ENCODE assay signal across 1 cellular context in genomic region chr17:76716834-76717205, GRCh38.
TF ChIP-seq lines count a peak whose summit lies in the region.

No MANE protein-coding gene starts in this region.

TF ChIP-seq in HepG2, 621 proteins besides CTCF, POLR2A, EP300 and RAD21:
- no peak for TF ChIP-seq FOXP1 (IDR thresholded peaks at IDR 0.05)
- no peak for TF ChIP-seq FOXP1 (CRISPR knock-in tag; IDR thresholded peaks at IDR 0.05)
- TF ChIP-seq SIN3A (IDR thresholded peaks at IDR 0.05; ENCODE audit: borderline replicate concordance, low read depth, low read length) = no peak
- no peak for TF ChIP-seq ZNF660 (CRISPR knock-in tag; IDR thresholded peaks at IDR 0.05; ENCODE audit: borderline replicate concordance, low read depth)
- TF ChIP-seq MAFG (CRISPR knock-in tag; IDR thresholded peaks at IDR 0.05) = no peak
- no peak for TF ChIP-seq RFXAP (CRISPR knock-in tag; IDR thresholded peaks at IDR 0.05; ENCODE audit: borderline replicate concordance)
- TF ChIP-seq EZH2 (conservative IDR thresholded peaks at IDR 0.05; ENCODE audit: low read depth, low read length) = no peak
- TF ChIP-seq ZNF503 (CRISPR knock-in tag; IDR thresholded peaks at IDR 0.05) = no peak
- TF ChIP-seq POLR2AphosphoS2 (IDR thresholded peaks at IDR 0.05; ENCODE audit: low read depth, low read length) = no peak
- TF ChIP-seq ZSCAN29 (CRISPR knock-in tag; conservative IDR thresholded peaks at IDR 0.05) = no peak
- no peak for TF ChIP-seq MAZ (IDR thresholded peaks at IDR 0.05; ENCODE audit: borderline replicate concordance, low read depth, low read length)
- no peak for TF ChIP-seq MAZ (CRISPR knock-in tag; IDR thresholded peaks at IDR 0.05; ENCODE audit: low read depth)
- TF ChIP-seq ZNF777 (CRISPR knock-in tag; IDR thresholded peaks at IDR 0.05) = no peak
- TF ChIP-seq ZNF33A (CRISPR knock-in tag; IDR thresholded peaks at IDR 0.05; ENCODE audit: borderline replicate concordance) = no peak
